ENCODE assay signal across 18 cellular contexts in genomic region chr5:2817031-2817603, GRCh38.
DNase-seq lines count a peak whose midpoint lies in the region; ATAC-seq and TF ChIP-seq lines count a peak whose summit lies in the region.
"Had no signal": no experiment of that assay in that cellular context is flagged by ENCODE, and none has a peak within 500 bp of the region (broad histone marks: within the 10 kb centered on the region; RNA-seq: fewer than 3 reads in every experiment).

No MANE protein-coding gene starts in this region.

- H3K79me2 ChIP-seq in neural cell (replicated peaks; ENCODE audit: insufficient read depth, low read length) (no peaks in the 10 kb centered on the region), trophoblast cell (ENCODE audit: control insufficient read depth, insufficient read depth, low read length, poor library complexity) (no peaks in the 10 kb centered on the region)

- no peaks in the 10 kb centered on the region for H3K9me3 ChIP-seq in neural cell (ENCODE audit: low read length)
- peaks cover 2% of the 10 kb centered on the region for H3K9me3 ChIP-seq in trophoblast cell (ENCODE audit: insufficient read depth, low read depth, low read length)
- H3K9me3 ChIP-seq: SK-N-SH had no signal

- H3K36me3 ChIP-seq in neural cell (ENCODE audit: insufficient read depth, low read length) (no peaks in the 10 kb centered on the region), trophoblast cell (ENCODE audit: control insufficient read depth in 1 of 2, insufficient read depth in 2 of 2, low read length in 2 of 2) (no peaks in the 10 kb centered on the region)

- no peak for TF ChIP-seq CTCF in neural cell (IDR thresholded peaks at IDR 0.05; ENCODE audit: poor library complexity, severe bottlenecking)

- H4K8ac ChIP-seq in trophoblast cell (ENCODE audit: low read depth, low read length), result no peak overlapping the region

- no CpG with 5 or more reads among the region's 5 CpGs for WGBS in trophoblast cell (ENCODE audit: extremely low coverage, insufficient coverage, insufficient read length)

- H3K79me1 ChIP-seq in trophoblast cell (ENCODE audit: low read length), result no peaks in the 10 kb centered on the region

- H3K27ac ChIP-seq in neural cell (ENCODE audit: low read length), result no peak overlapping the region
- no peak overlapping the region for H3K27ac ChIP-seq in trophoblast cell (ENCODE audit: low read depth, low read length)

- ATAC-seq in GM18867 (IDR thresholded peaks at IDR 0.05; ENCODE audit: unreplicated experiment), result no peak
- ATAC-seq: CD8-positive, alpha-beta T cell; K562; T-cell had no signal

- H3K9ac ChIP-seq in neural cell (ENCODE audit: low read length) (no peak overlapping the region), trophoblast cell (ENCODE audit: low read length) (no peak overlapping the region)
- H3K9ac ChIP-seq: SK-N-SH had no signal

- H3F3A ChIP-seq in neural cell (ENCODE audit: insufficient read depth, low read length, poor library complexity, severe bottlenecking), result no peaks in the 10 kb centered on the region

- H2AK5ac ChIP-seq in trophoblast cell (ENCODE audit: low read length), result no peak overlapping the region

- H2BK12ac ChIP-seq in trophoblast cell (ENCODE audit: low read length), result no peak overlapping the region

- H3K27me3 ChIP-seq in neural cell (ENCODE audit: insufficient read depth, low read depth, low read length), result no peaks in the 10 kb centered on the region
- H3K27me3 ChIP-seq in trophoblast cell (ENCODE audit: insufficient read depth, low read length), result no peaks in the 10 kb centered on the region

- H3K4ac ChIP-seq in trophoblast cell (ENCODE audit: low read depth, low read length), result no peak overlapping the region

- H3K23ac ChIP-seq in trophoblast cell (ENCODE audit: low read length), result no peak overlapping the region

- no peak overlapping the region for H3K18ac ChIP-seq in trophoblast cell (ENCODE audit: low read length)

- no peak overlapping the region for H3K14ac ChIP-seq in trophoblast cell (ENCODE audit: low read length)

- TF ChIP-seq EP300 in neural cell (conservative IDR thresholded peaks at IDR 0.05; ENCODE audit: poor library complexity, severe bottlenecking), result peak; percentile 78

- H2BK120ac ChIP-seq in trophoblast cell (ENCODE audit: insufficient read depth, low read length, poor library complexity), result no peak overlapping the region

- no peak overlapping the region for H4K12ac ChIP-seq in trophoblast cell (ENCODE audit: low read depth, low read length)

- no peak overlapping the region for H2AFZ ChIP-seq in neural cell (ENCODE audit: low read depth, low read length)
- no peak overlapping the region for H2AFZ ChIP-seq in trophoblast cell (ENCODE audit: insufficient read depth, low read length, poor library complexity)

- no peaks in the 10 kb centered on the region for H3K9me2 ChIP-seq in neural cell (ENCODE audit: insufficient read depth, low read length)
- H3K9me2 ChIP-seq: SK-N-SH had no signal

- no peak overlapping the region for H2BK5ac ChIP-seq in trophoblast cell (ENCODE audit: low read depth, low read length, poor library complexity)

- H3K4me1 ChIP-seq in trophoblast cell (ENCODE audit: control insufficient read depth in 1 of 2, insufficient read depth in 2 of 2, low read length in 2 of 2), result no peaks in the 10 kb centered on the region

- DNase-seq in NCI-H1436 (lab: John Stamatoyannopoulos, UW) (peak; percentile 22), NCI-H2107 (lab: John Stamatoyannopoulos, UW) (peak; percentile 65), NCI-H345 treated with DMSO at 0.1 percent for 48 hours (lab: John Stamatoyannopoulos, UW; ENCODE audit: unreplicated experiment) (peak; percentile 60), trophoblast cell (no peak)
- no peak for DNase-seq in stimulated activated CD4-positive, alpha-beta T cell treated with anti-CD3 and anti-CD28 coated beads, Interleukin-2, amount 100 ng/mL, for 24 hours
- DNase-seq: CD8-positive, alpha-beta T cell; DND-41; GF-D8; GOT3; MV-4-11; NCI-H1694 treated with DMSO at 0.1 percent for 48 hours; SHP77; SK-N-SH; T-cell; T-helper 9 cell had no signal

- H3K4me2 ChIP-seq in neural cell (ENCODE audit: low read length), result no peak overlapping the region
- H3K4me2 ChIP-seq in trophoblast cell (ENCODE audit: low read length), result no peak overlapping the region
- H3K4me2 ChIP-seq: SK-N-SH had no signal

- peak; percentile 10 for TF ChIP-seq RAD21 in neural cell (conservative IDR thresholded peaks at IDR 0.05)

- H3K4me3 ChIP-seq in neural cell (ENCODE audit: low read length) (no peak overlapping the region), trophoblast cell (ENCODE audit: low read depth, low read length) (no peak overlapping the region)
- H3K4me3 ChIP-seq: K562 had no signal

- no peaks in the 10 kb centered on the region for H4K20me1 ChIP-seq in neural cell (ENCODE audit: insufficient read depth)

- H4K91ac ChIP-seq in trophoblast cell (ENCODE audit: low read depth, low read length), result no peak overlapping the region

TF ChIP-seq in neural cell, 6 proteins besides CTCF, POLR2A, EP300 and RAD21:
- TF ChIP-seq SMC3 (conservative IDR thresholded peaks at IDR 0.05; ENCODE audit: poor library complexity) (no peak), REST (IDR thresholded peaks at IDR 0.05; ENCODE audit: borderline replicate concordance) (no peak), TAF1 (IDR thresholded peaks at IDR 0.05; ENCODE audit: low read depth) (no peak), EZH2 (IDR thresholded peaks at IDR 0.05; ENCODE audit: borderline replicate concordance, insufficient read depth, low read length, poor library complexity, severe bottlenecking) (no peak), POLR2AphosphoS5 (IDR thresholded peaks at IDR 0.05) (peak; percentile 54), MXI1 (conservative IDR thresholded peaks at IDR 0.05; ENCODE audit: poor library complexity, severe bottlenecking) (peak; percentile 28)

Comparison
In these comparisons a context has a peak if more than half of its experiments do, and no peak if none do; other contexts are left out.
1. DNase-seq: peak in NCI-H1436 (single experiment), NCI-H2107 (single experiment) and NCI-H345 treated with DMSO at 0.1 percent for 48 hours (single experiment); none in trophoblast cell (0 of 2) and stimulated activated CD4-positive, alpha-beta T cell treated with anti-CD3 and anti-CD28 coated beads, Interleukin-2, amount 100 ng/mL, for 24 hours (0 of 2).